Comparison of ENCODE assay signal across 1 cellular context in the genomic region with DNA sequence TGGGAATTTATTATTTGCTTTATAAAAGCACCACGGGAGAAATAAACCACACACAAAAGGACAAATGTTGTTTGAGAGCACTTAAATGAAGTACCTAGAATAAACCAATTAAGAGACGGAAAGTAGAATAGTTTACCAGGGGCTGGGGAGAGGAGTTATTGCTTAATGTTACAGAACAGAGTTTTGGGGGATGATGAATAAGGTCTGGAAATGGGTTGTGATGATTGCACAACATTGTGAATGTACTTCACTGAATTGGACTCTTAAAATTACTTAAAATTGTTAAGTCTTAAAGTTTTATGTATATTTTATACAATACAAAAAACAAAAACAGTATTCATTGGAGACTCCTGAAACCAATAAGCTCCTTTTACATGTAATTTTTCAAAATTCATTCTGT.
TF ChIP-seq lines count a peak whose summit lies in the region.

No MANE protein-coding gene starts in this region.

TF ChIP-seq in HepG2, 621 proteins besides CTCF, POLR2A, EP300 and RAD21:
- TF ChIP-seq MEIS1 (CRISPR knock-in tag; IDR thresholded peaks at IDR 0.05; ENCODE audit: borderline replicate concordance) = no peak
- peak; percentile 48 for TF ChIP-seq CEBPG (CRISPR knock-in tag; IDR thresholded peaks at IDR 0.05)
- TF ChIP-seq MED13 (CRISPR knock-in tag; IDR thresholded peaks at IDR 0.05) = no peak
- TF ChIP-seq TMF1 (CRISPR knock-in tag; IDR thresholded peaks at IDR 0.05; ENCODE audit: low read depth) = no peak
- TF ChIP-seq TRIM24 (CRISPR knock-in tag; IDR thresholded peaks at IDR 0.05) = no peak
- TF ChIP-seq CEBPB (IDR thresholded peaks at IDR 0.05; ENCODE audit: borderline replicate concordance, low read depth, low read length) = peak; percentile 80
- no peak for TF ChIP-seq ZFP62 (CRISPR knock-in tag; IDR thresholded peaks at IDR 0.05)
